8 cellular contexts compared by ENCODE assay signal in genomic region chr21:45590726-45591618, GRCh38. TPM values are rescaled to one million over a fixed set of nuclear protein-coding genes. Genes with fewer than 3 reads are reported as not detected.
DNase-seq lines count a peak whose midpoint lies in the region; ATAC-seq and TF ChIP-seq lines count a peak whose summit lies in the region.

No MANE protein-coding gene starts in this region.

- H3K36me3 ChIP-seq in Peyer's patch (no peaks in the 10 kb centered on the region), mesodermal cell (ENCODE audit: control insufficient read depth, insufficient read depth, low read length) (no peaks in the 10 kb centered on the region), thymus (ENCODE audit: control insufficient read depth, insufficient read depth) (no peaks in the 10 kb centered on the region)

- TF ChIP-seq CTCF in Peyer's patch (IDR thresholded peaks at IDR 0.05) (no peak), astrocyte of the spinal cord (IDR thresholded peaks at IDR 0.05; ENCODE audit: low read depth, low read length) (no peak)

- H3K9me3 ChIP-seq in Peyer's patch (no peaks in the 10 kb centered on the region), mesodermal cell (ENCODE audit: control insufficient read depth, low read length) (peaks cover 32% of the 10 kb centered on the region), thymus (ENCODE audit: control insufficient read depth) (peaks cover under 1% of the 10 kb centered on the region)

- 34 to 37% methylated on average over 42 to 46 of the region's 53 CpGs for WGBS in mesodermal cell (ENCODE audit: insufficient coverage in 2 of 2), 2 experiments
- 9% methylated on average over 53 of the region's 53 CpGs for WGBS in thymus

- no peak for TF ChIP-seq POLR2A in Peyer's patch (IDR thresholded peaks at IDR 0.05)

- H3K4me1 ChIP-seq in Peyer's patch = peaks cover 0 to 19% (median 4%) of the 10 kb centered on the region in 4 donors
- H3K4me1 ChIP-seq in mesodermal cell (ENCODE audit: control insufficient read depth, insufficient read depth, low read length, poor library complexity, severe bottlenecking) = no peaks in the 10 kb centered on the region
- peaks cover 21% of the 10 kb centered on the region for H3K4me1 ChIP-seq in thymus (ENCODE audit: control insufficient read depth, insufficient read depth, low read length)

- peak overlapping the region in 3 of 4 donors; percentile 40 to 74 (median 56) for H3K27ac ChIP-seq in Peyer's patch
- no peak overlapping the region for H3K27ac ChIP-seq in mesodermal cell (ENCODE audit: low read depth, low read length, severe bottlenecking)
- H3K27ac ChIP-seq in thymus (ENCODE audit: low read depth) = peak overlapping the region; percentile 64

- DNase-seq in Peyer's patch = peak in 2 of 3 donors; percentile 50 to 54
- DNase-seq in astrocyte of the spinal cord (ENCODE audit: low read depth, low spot score) = no peak
- no peak for DNase-seq in NK-92 treated with Interleukin-12 subunit alpha and Interleukin-12 subunit beta, amount 100 ng/mL, for 24 hours (lab: John Stamatoyannopoulos, UW)
- no peak for DNase-seq in hypothalamus (lab: John Stamatoyannopoulos, UW)
- no peak for DNase-seq in GOT3 (lab: John Stamatoyannopoulos, UW)

- H3K27me3 ChIP-seq in Peyer's patch (no peaks in the 10 kb centered on the region), thymus (ENCODE audit: control insufficient read depth, insufficient read depth) (peaks cover 2% of the 10 kb centered on the region)

- peak; percentile 47 for ATAC-seq in GM18502 (IDR thresholded peaks at IDR 0.05; ENCODE audit: poor library complexity, unreplicated experiment)

- in situ Hi-C loops in astrocyte of the spinal cord (cut with HindIII; ENCODE audit: low sequenced_read_pairs) = no loop called here

- H3K4me3 ChIP-seq in Peyer's patch (peak overlapping the region; percentile 38 to 56 (median 48)), astrocyte of the spinal cord (ENCODE audit: low read depth, low read length) (peak overlapping the region; percentile 22), mesodermal cell (ENCODE audit: extremely low read depth, insufficient read depth, low read length, poor library complexity, severe bottlenecking) (peak overlapping the region; percentile 36), thymus (ENCODE audit: low read length) (peak overlapping the region; percentile 69)

RNA-seq across cellular contexts. Expression of gene SLC19A1, which starts 48.7 kb away (rescaled TPM):
- total RNA-seq in Peyer's patch = 10 to 100 TPM; 10.7 to 70.8 (median 30.5) TPM
- polyA plus RNA-seq in mesodermal cell (2013, experiment 1 of 2) = 13.7 TPM
- 9.4 TPM for polyA plus RNA-seq in mesodermal cell (2013, experiment 2 of 2)
- 8.9 TPM for polyA plus RNA-seq in thymus

RNA-seq across cellular contexts. Expression of gene PCBP3, which starts 52.6 kb away (rescaled TPM):
- total RNA-seq in Peyer's patch = 1 to 10 TPM in 3 of 4 donors, not detected in 1; 1.1 to 6.0 (median 4.4) TPM
- polyA plus RNA-seq in mesodermal cell (2013, experiment 1 of 2) = 4.9 TPM
- polyA plus RNA-seq in mesodermal cell (2013, experiment 2 of 2) = 3.1 TPM
- polyA plus RNA-seq in thymus = 44.9 TPM

Comparison
In these comparisons a context has a peak if more than half of its experiments do, and no peak if none do; other contexts are left out.
1. DNase-seq: peak in Peyer's patch (2 of 3); none in astrocyte of the spinal cord (single experiment), NK-92 treated with Interleukin-12 subunit alpha and Interleukin-12 subunit beta, amount 100 ng/mL, for 24 hours (single experiment), hypothalamus (0 of 51) and GOT3 (single experiment).
2. Peak in every context shown above with its lines, with median percentiles within 50 percentile points of each other: H3K4me3 ChIP-seq.